Comparison of ENCODE assay signal across 9 cellular contexts in the genomic region with DNA sequence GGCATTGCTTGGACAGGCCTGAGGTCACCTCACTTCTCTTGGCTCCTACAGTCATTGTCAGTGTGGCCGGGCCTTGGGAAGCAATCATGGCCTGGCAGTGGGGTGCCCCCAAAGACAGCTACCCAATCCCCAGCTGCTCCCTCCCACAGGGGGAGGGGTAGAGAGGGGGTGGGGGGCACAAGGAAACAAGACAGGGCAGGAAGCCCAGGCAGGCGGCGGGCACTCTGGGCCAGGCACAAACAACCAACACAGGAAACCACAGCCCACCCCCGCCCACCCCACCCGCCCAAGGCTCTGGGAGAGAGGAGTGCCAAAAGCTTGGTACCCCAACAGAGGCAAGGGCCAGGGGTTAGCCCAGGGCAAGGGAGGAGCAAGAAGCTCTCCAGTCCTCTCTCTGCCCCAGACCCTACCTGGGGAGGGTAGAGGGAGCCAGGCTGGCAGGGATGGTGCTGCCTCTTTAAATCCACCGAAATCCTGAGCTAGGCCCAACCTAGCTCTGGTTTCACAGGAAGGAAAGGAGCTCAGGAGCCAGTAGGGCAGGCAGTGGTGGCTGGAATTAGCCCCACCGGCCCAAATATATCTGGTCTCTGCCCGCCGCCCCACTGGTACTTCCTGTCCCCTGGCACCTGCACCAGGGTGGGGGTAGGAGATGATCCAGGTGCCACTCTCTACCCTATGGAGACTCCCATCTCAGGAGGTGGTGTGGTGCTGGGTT. TPM values are rescaled to one million over a fixed set of nuclear protein-coding genes. Genes with fewer than 3 reads are reported as not detected.
DNase-seq lines count a peak whose midpoint lies in the region; ATAC-seq and TF ChIP-seq lines count a peak whose summit lies in the region.
"Had no signal": no experiment of that assay in that cellular context is flagged by ENCODE, and none has a peak within 500 bp of the region (broad histone marks: within the 10 kb centered on the region; RNA-seq: fewer than 3 reads in every experiment).

No MANE protein-coding gene starts in this region.

- no peak for TF ChIP-seq RAD21 in HCT116 (IDR thresholded peaks at IDR 0.05; ENCODE audit: low read depth)

- H3K4me3 Mint-ChIP-seq in activated CD8-positive, alpha-beta T cell treated with anti-CD3 and anti-CD28 coated beads for 36 hours, result peak overlapping the region; percentile 81

- H3K4me1 ChIP-seq in HCT116 (ENCODE audit: control insufficient read depth in 1 of 2, insufficient read depth in 2 of 2, low read length in 2 of 2), result peaks cover 81 to 100% of the 10 kb centered on the region in 2 experiments
- H3K4me1 ChIP-seq in foreskin keratinocyte, result peaks cover 65% of the 10 kb centered on the region
- peaks cover 97% of the 10 kb centered on the region for H3K4me1 ChIP-seq in skeletal muscle satellite cell (ENCODE audit: control insufficient read depth, insufficient read depth, low read length)

- H3K36me3 Mint-ChIP-seq in activated CD8-positive, alpha-beta T cell treated with anti-CD3 and anti-CD28 coated beads for 36 hours (ENCODE audit: low read depth), result peaks cover 10% of the 10 kb centered on the region

- H3K27me3 Mint-ChIP-seq in activated CD8-positive, alpha-beta T cell treated with anti-CD3 and anti-CD28 coated beads for 36 hours, result no peaks in the 10 kb centered on the region

- peak overlapping the region; percentile 99 for H3K27ac Mint-ChIP-seq in activated CD8-positive, alpha-beta T cell treated with anti-CD3 and anti-CD28 coated beads for 36 hours

- RAD21 ChIA-PET in HCT116 (lab: Charles Lee; ENCODE audit: low non-redundant PET in 1 of 2, low total read pairs in 2 of 2, uncharacterized antibody in 2 of 2, unreplicated experiment in 2 of 2), result interaction anchor here in 1 of 2 experiments (0.5 to 0.9 kb wide), 2 partner anchors 14 to 208 kb away, joined by 3 read pairs; no protein-coding TSS in a partner anchor

- ATAC-seq in HCT116 (no peak), foreskin keratinocyte (no peak), GM21515 (IDR thresholded peaks at IDR 0.05; ENCODE audit: unreplicated experiment) (no peak)
- ATAC-seq in activated CD8-positive, alpha-beta T cell treated with anti-CD3 and anti-CD28 coated beads for 36 hours, result no peak

- CTCF ChIA-PET in HCT116 (lab: Charles Lee), result interaction anchor here (1.0 to 7.2 kb wide), 4 partner anchors 9 to 43 kb away, joined by 5 to 150 read pairs (median 6); partner anchors contain the start of genes BCL9L and UPK2
- CTCF ChIA-PET in activated CD8-positive, alpha-beta T cell treated with anti-CD3 and anti-CD28 coated beads for 36 hours (lab: Charles Lee), result interaction anchor here (1.3 to 3.6 kb wide), 5 partner anchors 24 to 254 kb away, joined by 3 to 17 read pairs (median 7); partner anchors contain the start of gene DDX6

- H3K9ac ChIP-seq in HCT116 (ENCODE audit: low read length) (peak overlapping the region; percentile 91), skeletal muscle satellite cell (ENCODE audit: low read depth, low read length) (peak overlapping the region; percentile 56)

- POLR2A ChIA-PET in HCT116 (lab: Charles Lee), result interaction anchor here (0.6 to 2.8 kb wide), 6 partner anchors 45 to 189 kb away, joined by 3 to 12 read pairs (median 5); partner anchors contain the start of genes DDX6 and HMBS
- POLR2A ChIA-PET in activated CD8-positive, alpha-beta T cell treated with anti-CD3 and anti-CD28 coated beads for 36 hours (lab: Charles Lee), result interaction anchor here (0.6 to 3.8 kb wide), 10 partner anchors 18 to 136 kb away, joined by 3 to 23 read pairs (median 4); partner anchors contain the start of genes CENATAC, DDX6, RPS25 and TRAPPC4

- H3K27me3 ChIP-seq in HCT116 (ENCODE audit: insufficient read depth, low read length), result no peaks in the 10 kb centered on the region
- H3K27me3 ChIP-seq in foreskin keratinocyte, result no peaks in the 10 kb centered on the region
- H3K27me3 ChIP-seq in skeletal muscle satellite cell (ENCODE audit: control insufficient read depth, insufficient read depth, low read length), result no peaks in the 10 kb centered on the region

- H3K4me2 ChIP-seq in HCT116 (ENCODE audit: low read length), result peak overlapping the region; percentile 100
- peak overlapping the region; percentile 73 for H3K4me2 ChIP-seq in skeletal muscle satellite cell (ENCODE audit: low read length)

- H3K27ac ChIP-seq in HCT116 (ENCODE audit: low read depth, low read length) (peak overlapping the region; percentile 100), foreskin keratinocyte (peak overlapping the region; percentile 98)

- H3K9me3 ChIP-seq in HCT116 (ENCODE audit: control insufficient read depth in 1 of 2, insufficient read depth in 1 of 2, low read depth in 1 of 2, low read length in 2 of 2), result no peaks in the 10 kb centered on the region
- H3K9me3 ChIP-seq in skeletal muscle satellite cell (replicated peaks; ENCODE audit: low read length), result no peaks in the 10 kb centered on the region

- H3K4me1 Mint-ChIP-seq in activated CD8-positive, alpha-beta T cell treated with anti-CD3 and anti-CD28 coated beads for 36 hours (ENCODE audit: low read depth), result peaks cover 74% of the 10 kb centered on the region

- no peak overlapping the region for H2AFZ ChIP-seq in HCT116 (ENCODE audit: low read depth, low read length, poor library complexity, severe bottlenecking)

- H3K79me2 ChIP-seq in HCT116 (ENCODE audit: insufficient read depth, low read length), result peaks cover 86% of the 10 kb centered on the region

- no peak for TF ChIP-seq POLR2A in HCT116 (IDR thresholded peaks at IDR 0.05; ENCODE audit: borderline replicate concordance, extremely low read depth, insufficient read depth, insufficient read length)

- H3K9me2 ChIP-seq in HCT116 (ENCODE audit: insufficient read depth), result no peaks in the 10 kb centered on the region

- TF ChIP-seq CTCF in HCT116 (IDR thresholded peaks at IDR 0.05 in 2 of 3, conservative IDR thresholded peaks at IDR 0.05 in 1 of 3; ENCODE audit: borderline replicate concordance in 1 of 3, insufficient read depth in 1 of 3, low read depth in 2 of 3, low read length in 2 of 3) (no peak), foreskin keratinocyte (conservative IDR thresholded peaks at IDR 0.05) (no peak)
- TF ChIP-seq CTCF in activated CD8-positive, alpha-beta T cell treated with anti-CD3 and anti-CD28 coated beads for 36 hours (IDR thresholded peaks at IDR 0.05), result no peak

- H3K36me3 ChIP-seq in HCT116 (ENCODE audit: control insufficient read depth in 1 of 2, insufficient read depth in 2 of 2, low read length in 2 of 2) (peaks cover 0 to 8% of the 10 kb centered on the region in 2 experiments; a peak in 1 of 4 replicates), skeletal muscle satellite cell (ENCODE audit: insufficient read depth, low read length) (no peaks in the 10 kb centered on the region)

- intact Hi-C loops in HCT116 (cut with micrococcal nuclease), result loop anchor here (5.0 kb wide), 1 partner anchor 104 kb away; the partner anchor contains the start of genes RPS25 and TRAPPC4
- intact Hi-C loops in activated CD8-positive, alpha-beta T cell treated with anti-CD3 and anti-CD28 coated beads for 36 hours (cut with micrococcal nuclease), result loop anchor here (2.0 kb wide), 1 partner anchor 17 kb away; no protein-coding TSS in a partner anchor

- DNase-seq in HCT116 (ENCODE audit: low read depth, low spot score) (no peak), foreskin keratinocyte (no peak), NCI-H446 (lab: John Stamatoyannopoulos, UW) (no peak), dedifferentiated amniotic fluid mesenchymal stem cell (ENCODE audit: extremely low spot score) (no peak), DMS53 treated with DMSO at 0.1 percent for 48 hours (lab: John Stamatoyannopoulos, UW; ENCODE audit: unreplicated experiment) (no peak)
- peak; percentile 71 for DNase-seq in activated CD8-positive, alpha-beta T cell treated with anti-CD3 and anti-CD28 coated beads for 36 hours

- no peaks in the 10 kb centered on the region for H4K20me1 ChIP-seq in HCT116 (ENCODE audit: insufficient read depth)

- BruUV-seq in HCT116 (replicated peaks; lab: Mats Ljungman, UMichigan), result no TSS peak

- H3K9me3 Mint-ChIP-seq in activated CD8-positive, alpha-beta T cell treated with anti-CD3 and anti-CD28 coated beads for 36 hours, result no peaks in the 10 kb centered on the region

- H3K4me3 ChIP-seq in HCT116 (replicated peaks in 1 of 2; ENCODE audit: low read depth in 1 of 2, low read length in 2 of 2), result peak overlapping the region; percentile 40 to 58
- peak overlapping the region; percentile 32 for H3K4me3 ChIP-seq in skeletal muscle satellite cell (ENCODE audit: low read length)

TF ChIP-seq in HCT116, 20 proteins besides CTCF, POLR2A, EP300 and RAD21:
- no peak for TF ChIP-seq ZNF274 (IDR thresholded peaks at IDR 0.05; ENCODE audit: low read depth, low read length)
- TF ChIP-seq POLR2AphosphoS5 (IDR thresholded peaks at IDR 0.05; ENCODE audit: low read depth, low read length), result peak; percentile 28; the same call in 1 of the 2 replicates

RNA-seq across cellular contexts. Expression of gene BCL9L, which starts 12.2 kb away (rescaled TPM):
- 120 TPM for total RNA-seq in HCT116 (2021; ENCODE audit: unreplicated experiment)
- polyA plus RNA-seq in HCT116 (2012), result 83.0 and 85.7 TPM in 2 replicates
- 10 to 100 TPM; 35.9 to 38.8 TPM for total RNA-seq in activated CD8-positive, alpha-beta T cell treated with anti-CD3 and anti-CD28 coated beads for 36 hours
- 54.6 and 61.4 TPM in 2 replicates for total RNA-seq in foreskin keratinocyte
- 22.1 and 22.9 TPM in 2 replicates for polyA plus RNA-seq in foreskin keratinocyte
- 22.3 and 25.1 TPM in 2 replicates for total RNA-seq in skeletal muscle satellite cell (2012; rRNA removed)

RNA-seq across cellular contexts. Expression of gene CXCR5, which starts 29.9 kb away (rescaled TPM):
- total RNA-seq in HCT116 (2021; ENCODE audit: unreplicated experiment) (not detected), foreskin keratinocyte (not detected in 2 replicates)
- polyA plus RNA-seq in HCT116 (2012), result 0.01 TPM in 1 of 2 replicates, not detected in the other
- total RNA-seq in activated CD8-positive, alpha-beta T cell treated with anti-CD3 and anti-CD28 coated beads for 36 hours, result under 1 TPM; 0.60 to 0.92 TPM
- 0.01 TPM in 1 of 2 replicates, not detected in the other for polyA plus RNA-seq in foreskin keratinocyte
- not detected in 2 replicates for total RNA-seq in skeletal muscle satellite cell (2012; rRNA removed)
- total RNA-seq: LHCN-M2 had no signal

RNA-seq across cellular contexts. Expression of gene UPK2, which starts 42.5 kb away (rescaled TPM):
- 0.42 TPM for total RNA-seq in HCT116 (2021; ENCODE audit: unreplicated experiment)
- 0.26 and 0.55 TPM in 2 replicates for polyA plus RNA-seq in HCT116 (2012)
- 1 to 10 TPM; 1.5 to 2.2 TPM for total RNA-seq in activated CD8-positive, alpha-beta T cell treated with anti-CD3 and anti-CD28 coated beads for 36 hours
- 0.11 and 0.20 TPM in 2 replicates for total RNA-seq in foreskin keratinocyte
- polyA plus RNA-seq in foreskin keratinocyte, result 0.25 and 0.32 TPM in 2 replicates
- total RNA-seq in skeletal muscle satellite cell (2012; rRNA removed), result not detected in 2 replicates
- total RNA-seq: LHCN-M2 had no signal

RNA-seq across cellular contexts. Expression of gene FOXR1, which starts 58.0 kb away (rescaled TPM):
- not detected for total RNA-seq in HCT116 (2021; ENCODE audit: unreplicated experiment)
- polyA plus RNA-seq in HCT116 (2012), result not detected in 2 replicates
- total RNA-seq in activated CD8-positive, alpha-beta T cell treated with anti-CD3 and anti-CD28 coated beads for 36 hours, result not detected
- not detected in 2 replicates for total RNA-seq in foreskin keratinocyte
- polyA plus RNA-seq in foreskin keratinocyte, result not detected in 2 replicates
- total RNA-seq in skeletal muscle satellite cell (2012; rRNA removed), result not detected in 2 replicates
- total RNA-seq: LHCN-M2 had no signal
